8 cellular contexts compared by ENCODE assay signal in genomic region chr9:137083418-137084004, GRCh38. TPM values are rescaled to one million over a fixed set of nuclear protein-coding genes. Genes with fewer than 3 reads are reported as not detected.
DNase-seq lines count a peak whose midpoint lies in the region; ATAC-seq and TF ChIP-seq lines count a peak whose summit lies in the region.

No MANE protein-coding gene starts in this region.

- intact Hi-C loops in A673 (cut with micrococcal nuclease; ENCODE audit: unreplicated experiment): no loop called here
- intact Hi-C loops in head of caudate nucleus (cut with DNase I): no loop called here

- no peak for ATAC-seq in GM18498 (IDR thresholded peaks at IDR 0.05; ENCODE audit: unreplicated experiment)

- POLR2A ChIA-PET in A673 (lab: Charles Lee; ENCODE audit: low non-redundant PET): no interaction called here

- no peak for TF ChIP-seq CTCF in A673 (conservative IDR thresholded peaks at IDR 0.05; ENCODE audit: low read depth, low read length)

- H3K36me3 ChIP-seq in A673 (ENCODE audit: insufficient read depth, low read length, poor library complexity, severe bottlenecking) (peaks cover 5% of the 10 kb centered on the region), subcutaneous abdominal adipose tissue (ENCODE audit: control insufficient read depth in 5 of 5, insufficient read depth in 5 of 5, low read length in 5 of 5) (peaks cover 0 to 43% (median 34%) of the 10 kb centered on the region in 5 donors)

- peak overlapping the region in 1 of 5 donors; percentile 41 for H3K9ac ChIP-seq in subcutaneous abdominal adipose tissue (ENCODE audit: low read length in 5 of 5)

- H3K9me3 ChIP-seq in A673 (ENCODE audit: low read depth, low read length, poor library complexity, severe bottlenecking) (no peaks in the 10 kb centered on the region), subcutaneous abdominal adipose tissue (ENCODE audit: control insufficient read depth in 5 of 5, low read length in 5 of 5) (no peaks in the 10 kb centered on the region)

- CTCF ChIA-PET in A673 (lab: Charles Lee): no interaction called here

- H3K4me1 ChIP-seq in A673 (ENCODE audit: insufficient read depth, low read length, poor library complexity, severe bottlenecking): peaks cover 25% of the 10 kb centered on the region
- H3K4me1 ChIP-seq in subcutaneous abdominal adipose tissue (ENCODE audit: control insufficient read depth in 5 of 5, insufficient read depth in 5 of 5, low read length in 5 of 5): peaks cover 2 to 41% (median 29%) of the 10 kb centered on the region in 5 donors

- H3K27me3 ChIP-seq in A673 (replicated peaks; ENCODE audit: insufficient read depth, low read depth, low read length, poor library complexity) (no peaks in the 10 kb centered on the region), subcutaneous abdominal adipose tissue (ENCODE audit: control insufficient read depth in 5 of 5, insufficient read depth in 4 of 5, low read length in 5 of 5) (no peaks in the 10 kb centered on the region)

- DNase-seq in A673 (ENCODE audit: low spot score): peak; percentile 87
- DNase-seq in H4 (ENCODE audit: low spot score): peak; percentile 89
- DNase-seq in activated CD4-positive, alpha-beta T cell treated with anti-CD3 and anti-CD28 coated beads, Interleukin-2, amount 50 U/mL, for 48 hours: peak; percentile 52 to 62
- DNase-seq in head of caudate nucleus: peak; percentile 59 to 95 (median 80)
- DNase-seq in NK-92 treated with Interleukin-12 subunit alpha and Interleukin-12 subunit beta, amount 100 ng/mL, for 24 hours (lab: John Stamatoyannopoulos, UW): no peak
- DNase-seq in NK-92 (lab: John Stamatoyannopoulos, UW; ENCODE audit: unreplicated experiment): no peak

- H3K27ac ChIP-seq in A673 (ENCODE audit: low read depth, low read length, poor library complexity, severe bottlenecking) (peak overlapping the region; percentile 67), subcutaneous abdominal adipose tissue (ENCODE audit: low read depth, low read length) (peak overlapping the region; percentile 37)

- no TSS peak for BruUV-seq in A673 (replicated peaks; lab: Mats Ljungman, UMichigan)

- no peak overlapping the region for H3K4me3 ChIP-seq in A673 (ENCODE audit: low read depth, low read length, poor library complexity, severe bottlenecking)
- H3K4me3 ChIP-seq in subcutaneous abdominal adipose tissue (ENCODE audit: low read depth in 1 of 5, low read length in 5 of 5): no peak overlapping the region

RNA-seq across cellular contexts. Expression of gene MAN1B1, which starts 3.3 kb away (rescaled TPM):
- 48.6 and 54.9 TPM in 2 replicates for total RNA-seq in A673 (2021)
- 38.6 and 62.6 TPM in 2 replicates for total RNA-seq in H4 (2014; rRNA removed; shearing (Covaris generic))

RNA-seq across cellular contexts. Expression of gene UAP1L1, which starts 6.2 kb away (rescaled TPM):
- total RNA-seq in A673 (2021): 11.2 and 13.0 TPM in 2 replicates
- total RNA-seq in H4 (2014; rRNA removed; shearing (Covaris generic)): 6.6 and 7.4 TPM in 2 replicates

RNA-seq across cellular contexts. Expression of gene SAPCD2, which starts 13.2 kb away (rescaled TPM):
- 30.6 and 33.7 TPM in 2 replicates for total RNA-seq in A673 (2021)
- total RNA-seq in H4 (2014; rRNA removed; shearing (Covaris generic)): 5.9 and 12.4 TPM in 2 replicates

RNA-seq across cellular contexts. Expression of gene ENTPD2, which starts 29.6 kb away (rescaled TPM):
- not detected in 2 replicates for total RNA-seq in A673 (2021)
- total RNA-seq in H4 (2014; rRNA removed; shearing (Covaris generic)): not detected in 2 replicates

RNA-seq across cellular contexts. Expression of gene DPP7, which starts 31.0 kb away (rescaled TPM):
- 120 and 122 TPM in 2 replicates for total RNA-seq in A673 (2021)
- 34.8 and 52.2 TPM in 2 replicates for total RNA-seq in H4 (2014; rRNA removed; shearing (Covaris generic))

Comparison
In these comparisons a context has a peak if more than half of its experiments do, and no peak if none do; other contexts are left out.
1. DNase-seq: peak in A673 (single experiment), H4 (single experiment), activated CD4-positive, alpha-beta T cell treated with anti-CD3 and anti-CD28 coated beads, Interleukin-2, amount 50 U/mL, for 48 hours (2 of 2) and head of caudate nucleus (42 of 42); none in NK-92 treated with Interleukin-12 subunit alpha and Interleukin-12 subunit beta, amount 100 ng/mL, for 24 hours (single experiment) and NK-92 (single experiment).